In genomic region chr4:145888393-145888792, GRCh38 we compare ENCODE assay signal across 1 cellular context.
A peak's percentile ranks its signal among the peaks of the same experiment; 100 is the strongest.
TF ChIP-seq lines count a peak whose summit lies in the region.

No MANE protein-coding gene starts in this region.

TF ChIP-seq in GM23338, 12 proteins besides CTCF, POLR2A, EP300 and RAD21 (continued from another document):
- TF ChIP-seq, protein P1, sequence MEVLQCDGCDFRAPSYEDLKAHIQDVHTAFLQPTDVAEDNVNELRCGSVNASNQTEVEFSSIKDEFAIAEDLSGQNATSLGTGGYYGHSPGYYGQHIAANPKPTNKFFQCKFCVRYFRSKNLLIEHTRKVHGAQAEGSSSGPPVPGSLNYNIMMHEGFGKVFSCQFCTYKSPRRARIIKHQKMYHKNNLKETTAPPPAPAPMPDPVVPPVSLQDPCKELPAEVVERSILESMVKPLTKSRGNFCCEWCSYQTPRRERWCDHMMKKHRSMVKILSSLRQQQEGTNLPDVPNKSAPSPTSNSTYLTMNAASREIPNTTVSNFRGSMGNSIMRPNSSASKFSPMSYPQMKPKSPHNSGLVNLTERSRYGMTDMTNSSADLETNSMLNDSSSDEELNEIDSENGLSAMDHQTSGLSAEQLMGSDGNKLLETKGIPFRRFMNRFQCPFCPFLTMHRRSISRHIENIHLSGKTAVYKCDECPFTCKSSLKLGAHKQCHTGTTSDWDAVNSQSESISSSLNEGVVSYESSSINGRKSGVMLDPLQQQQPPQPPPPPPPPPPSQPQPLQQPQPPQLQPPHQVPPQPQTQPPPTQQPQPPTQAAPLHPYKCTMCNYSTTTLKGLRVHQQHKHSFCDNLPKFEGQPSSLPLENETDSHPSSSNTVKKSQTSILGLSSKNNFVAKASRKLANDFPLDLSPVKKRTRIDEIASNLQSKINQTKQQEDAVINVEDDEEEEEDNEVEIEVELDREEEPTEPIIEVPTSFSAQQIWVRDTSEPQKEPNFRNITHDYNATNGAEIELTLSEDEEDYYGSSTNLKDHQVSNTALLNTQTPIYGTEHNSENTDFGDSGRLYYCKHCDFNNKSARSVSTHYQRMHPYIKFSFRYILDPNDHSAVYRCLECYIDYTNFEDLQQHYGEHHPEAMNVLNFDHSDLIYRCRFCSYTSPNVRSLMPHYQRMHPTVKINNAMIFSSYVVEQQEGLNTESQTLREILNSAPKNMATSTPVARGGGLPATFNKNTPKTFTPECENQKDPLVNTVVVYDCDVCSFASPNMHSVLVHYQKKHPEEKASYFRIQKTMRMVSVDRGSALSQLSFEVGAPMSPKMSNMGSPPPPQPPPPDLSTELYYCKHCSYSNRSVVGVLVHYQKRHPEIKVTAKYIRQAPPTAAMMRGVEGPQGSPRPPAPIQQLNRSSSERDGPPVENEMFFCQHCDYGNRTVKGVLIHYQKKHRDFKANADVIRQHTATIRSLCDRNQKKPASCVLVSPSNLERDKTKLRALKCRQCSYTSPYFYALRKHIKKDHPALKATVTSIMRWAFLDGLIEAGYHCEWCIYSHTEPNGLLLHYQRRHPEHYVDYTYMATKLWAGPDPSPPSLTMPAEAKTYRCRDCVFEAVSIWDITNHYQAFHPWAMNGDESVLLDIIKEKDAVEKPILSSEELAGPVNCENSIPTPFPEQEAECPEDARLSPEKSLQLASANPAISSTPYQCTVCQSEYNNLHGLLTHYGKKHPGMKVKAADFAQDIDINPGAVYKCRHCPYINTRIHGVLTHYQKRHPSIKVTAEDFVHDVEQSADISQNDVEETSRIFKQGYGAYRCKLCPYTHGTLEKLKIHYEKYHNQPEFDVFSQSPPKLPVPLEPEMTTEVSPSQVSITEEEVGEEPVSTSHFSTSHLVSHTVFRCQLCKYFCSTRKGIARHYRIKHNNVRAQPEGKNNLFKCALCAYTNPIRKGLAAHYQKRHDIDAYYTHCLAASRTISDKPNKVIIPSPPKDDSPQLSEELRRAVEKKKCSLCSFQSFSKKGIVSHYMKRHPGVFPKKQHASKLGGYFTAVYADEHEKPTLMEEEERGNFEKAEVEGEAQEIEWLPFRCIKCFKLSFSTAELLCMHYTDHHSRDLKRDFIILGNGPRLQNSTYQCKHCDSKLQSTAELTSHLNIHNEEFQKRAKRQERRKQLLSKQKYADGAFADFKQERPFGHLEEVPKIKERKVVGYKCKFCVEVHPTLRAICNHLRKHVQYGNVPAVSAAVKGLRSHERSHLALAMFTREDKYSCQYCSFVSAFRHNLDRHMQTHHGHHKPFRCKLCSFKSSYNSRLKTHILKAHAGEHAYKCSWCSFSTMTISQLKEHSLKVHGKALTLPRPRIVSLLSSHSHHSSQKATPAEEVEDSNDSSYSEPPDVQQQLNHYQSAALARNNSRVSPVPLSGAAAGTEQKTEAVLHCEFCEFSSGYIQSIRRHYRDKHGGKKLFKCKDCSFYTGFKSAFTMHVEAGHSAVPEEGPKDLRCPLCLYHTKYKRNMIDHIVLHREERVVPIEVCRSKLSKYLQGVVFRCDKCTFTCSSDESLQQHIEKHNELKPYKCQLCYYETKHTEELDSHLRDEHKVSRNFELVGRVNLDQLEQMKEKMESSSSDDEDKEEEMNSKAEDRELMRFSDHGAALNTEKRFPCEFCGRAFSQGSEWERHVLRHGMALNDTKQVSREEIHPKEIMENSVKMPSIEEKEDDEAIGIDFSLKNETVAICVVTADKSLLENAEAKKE (CRISPR knock-in tag; IDR thresholded peaks at IDR 0.05) = peak; percentile 92
